30 cellular contexts compared by ENCODE assay signal in the genomic region with DNA sequence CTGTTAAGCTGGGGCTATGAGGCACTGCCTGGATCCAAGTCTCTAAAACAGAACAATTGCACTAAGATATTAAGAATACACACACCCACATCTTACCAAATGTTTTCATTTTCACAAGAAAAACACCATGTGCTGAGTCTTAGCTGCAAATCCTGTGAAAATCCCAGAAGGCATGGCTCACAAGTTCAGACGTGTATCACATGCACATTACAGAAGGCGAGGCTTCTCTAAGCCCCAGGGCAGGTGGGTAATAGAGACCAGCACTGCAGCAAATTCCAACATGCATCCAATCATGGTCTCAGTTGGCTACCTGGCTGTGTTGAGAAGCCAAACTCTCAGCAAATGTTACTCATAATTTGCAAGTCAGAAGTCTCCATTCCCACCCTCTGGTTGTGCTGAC. TPM values are rescaled to one million over a fixed set of nuclear protein-coding genes. Genes with fewer than 3 reads are reported as not detected.
A peak's percentile ranks its signal among the peaks of the same experiment; 100 is the strongest.
DNase-seq lines count a peak whose midpoint lies in the region; ATAC-seq, FAIRE-seq and TF ChIP-seq lines count a peak whose summit lies in the region.
"Had no signal": no experiment of that assay in that cellular context is flagged by ENCODE, and none has a peak within 500 bp of the region (broad histone marks: within the 10 kb centered on the region; RNA-seq: fewer than 3 reads in every experiment).

No MANE protein-coding gene starts in this region.

- intact Hi-C loops in sciatic nerve (cut with DNase I) = no loop called here

- TF ChIP-seq CTCF in RWPE1 (conservative IDR thresholded peaks at IDR 0.05; ENCODE audit: low read depth) (no peak), endodermal cell (conservative IDR thresholded peaks at IDR 0.05) (no peak)

- H4K20me1 ChIP-seq in BLaER1 treated with 17β-estradiol and CSF1 and Interleukin-3, amounts not matched to agents 10 nM and 100 nM = no peaks in the 10 kb centered on the region

- DNase-seq in RWPE1 (ENCODE audit: low spot score) = peak; percentile 14
- peak; percentile 10 for DNase-seq in endodermal cell
- no peak for DNase-seq in sciatic nerve (ENCODE audit: low spot score)
- no peak for DNase-seq in HT-29 (ENCODE audit: low spot score)
- DNase-seq in small intestine = no peak
- DNase-seq in cerebellum (ENCODE audit: low spot score) = no peak
- DNase-seq: activated CD4-positive, alpha-beta memory T cell treated with anti-CD3 and anti-CD28 coated beads, Interleukin-2, amount 10 ng/mL, durations not matched to agents 7 days and 5 days; activated CD8-positive, alpha-beta memory T cell treated with anti-CD3 and anti-CD28 coated beads, Interleukin-2, amount 50 U/mL, for 48 hours; activated naive CD4-positive, alpha-beta T cell treated with anti-CD3 and anti-CD28 coated beads, Interleukin-2, amount 10 ng/mL, durations not matched to agents 7 days and 5 days; Calu3; DND-41; gastrocnemius medialis; hippocampal formation; immature natural killer cell; left lung; NCI-H146; NCI-H2107; NCI-H446 treated with DMSO at 0.1 percent for 48 hours; NCI-H774; Peyer's patch; sigmoid colon; stimulated activated CD4-positive, alpha-beta T cell treated with anti-CD3 and anti-CD28 coated beads, Interleukin-4, amount 100 ng/mL, for 24 hours; SW 1271 had no signal

- no peaks in the 10 kb centered on the region for H3K9me3 ChIP-seq in BLaER1 treated with 17β-estradiol and CSF1 and Interleukin-3, amounts not matched to agents 10 nM and 100 nM (replicated peaks in 1 of 11)
- H3K9me3 ChIP-seq in endodermal cell (ENCODE audit: control insufficient read depth, low read length) = no peaks in the 10 kb centered on the region
- no peaks in the 10 kb centered on the region for H3K9me3 ChIP-seq in small intestine (ENCODE audit: control insufficient read depth, low read depth)
- H3K9me3 ChIP-seq: gastrocnemius medialis, HAP-1, left lung, Peyer's patch, sigmoid colon had no signal

- no peaks in the 10 kb centered on the region for H3K27me3 ChIP-seq in BLaER1 treated with 17β-estradiol and CSF1 and Interleukin-3, amounts not matched to agents 10 nM and 100 nM
- H3K27me3 ChIP-seq in endodermal cell (ENCODE audit: control insufficient read depth, insufficient read depth, low read length, poor library complexity, severe bottlenecking) (no peaks in the 10 kb centered on the region), small intestine (ENCODE audit: control insufficient read depth in 2 of 2, insufficient read depth in 2 of 2, low read length in 2 of 2) (no peaks in the 10 kb centered on the region)
- H3K27me3 ChIP-seq: gastrocnemius medialis, left lung, Peyer's patch, sigmoid colon had no signal

- peak; percentile 64 for ATAC-seq in sciatic nerve
- ATAC-seq: gastrocnemius medialis, left lung had no signal

- 92 to 94% methylated on average over 2 of the region's 2 CpGs for WGBS in endodermal cell (ENCODE audit: insufficient coverage in 1 of 2, insufficient read length in 1 of 2), 2 experiments
- WGBS in small intestine, 3 donors = 59 to 74% (median 68%) methylated on average over 2 of the region's 2 CpGs

- H3K9ac ChIP-seq in BLaER1 treated with 17β-estradiol and CSF1 and Interleukin-3, amounts not matched to agents 10 nM and 100 nM = peak overlapping the region in 1 of 11 experiments; percentile 17; a peak in 1 of 22 replicates
- no peak overlapping the region for H3K9ac ChIP-seq in endodermal cell (ENCODE audit: extremely low read depth, low read length, poor library complexity, severe bottlenecking)

- no peak overlapping the region; a peak in 1 of 22 replicates for H3K27ac ChIP-seq in BLaER1 treated with 17β-estradiol and CSF1 and Interleukin-3, amounts not matched to agents 10 nM and 100 nM
- H3K27ac ChIP-seq in RWPE1 (peak overlapping the region; percentile 38; the same call in 1 of the 2 replicates), endodermal cell (ENCODE audit: low read depth, low read length) (no peak overlapping the region), small intestine (ENCODE audit: low read depth in 1 of 2, low read length in 1 of 2) (no peak overlapping the region)
- H3K27ac ChIP-seq: Peyer's patch had no signal

- H3K9me3 Mint-ChIP-seq in endodermal cell = no peaks in the 10 kb centered on the region
- H3K9me3 Mint-ChIP-seq: activated CD4-positive, alpha-beta memory T cell treated with anti-CD3 and anti-CD28 coated beads, Interleukin-2, amount 10 ng/mL, durations not matched to agents 7 days and 5 days; activated naive CD4-positive, alpha-beta T cell treated with anti-CD3 and anti-CD28 coated beads, Interleukin-2, amount 10 ng/mL, durations not matched to agents 7 days and 5 days; activated T-helper 1 cell treated with anti-CD3 and anti-CD28 coated beads, Interleukin-12 subunit alpha, Interleukin-12 subunit beta, Interleukin-2, Interleukin-4 antibody, amounts not matched to agents 30 ng/mL and 10 ng/mL and 1 ng/mL, durations not matched to agents 14 hours and 24 hours and 36 hours; type B pancreatic cell had no signal

- CTCF ChIA-PET in RWPE1 (lab: Yijun Ruan, JAX) = no interaction called here

- H3K36me3 Mint-ChIP-seq in endodermal cell (ENCODE audit: low read depth) = peaks cover 4% of the 10 kb centered on the region
- H3K36me3 Mint-ChIP-seq: activated naive CD4-positive, alpha-beta T cell treated with anti-CD3 and anti-CD28 coated beads, Interleukin-2, amount 10 ng/mL, durations not matched to agents 7 days and 5 days; immature natural killer cell; mesothelial cell of epicardium; type B pancreatic cell had no signal

- no peak overlapping the region for H3K4me3 ChIP-seq in BLaER1 treated with 17β-estradiol and CSF1 and Interleukin-3, amounts not matched to agents 10 nM and 100 nM
- H3K4me3 ChIP-seq in endodermal cell (ENCODE audit: low read length) (no peak overlapping the region), small intestine (ENCODE audit: low read depth in 1 of 2, low read length in 2 of 2) (no peak overlapping the region)
- H3K4me3 ChIP-seq: coronary artery, gastrocnemius medialis, HAP-1, left lung, Peyer's patch, sigmoid colon had no signal

- H3K4me1 Mint-ChIP-seq in endodermal cell = peaks cover 19% of the 10 kb centered on the region
- H3K4me1 Mint-ChIP-seq: activated CD4-positive, alpha-beta memory T cell treated with anti-CD3 and anti-CD28 coated beads, Interleukin-2, amount 10 ng/mL, durations not matched to agents 7 days and 5 days; activated naive CD4-positive, alpha-beta T cell treated with anti-CD3 and anti-CD28 coated beads, Interleukin-2, amount 10 ng/mL, durations not matched to agents 7 days and 5 days; immature natural killer cell; mesothelial cell of epicardium had no signal

- FAIRE-seq in small intestine (lab: Jason Lieb, UNC) = no peak

- peak overlapping the region; percentile 83 to 97 (median 91) for H3K4me2 ChIP-seq in BLaER1 treated with 17β-estradiol and CSF1 and Interleukin-3, amounts not matched to agents 10 nM and 100 nM

- H3K27ac Mint-ChIP-seq in endodermal cell = no peak overlapping the region
- H3K27ac Mint-ChIP-seq: activated CD4-positive, alpha-beta memory T cell treated with anti-CD3 and anti-CD28 coated beads, Interleukin-2, amount 10 ng/mL, durations not matched to agents 7 days and 5 days; activated naive CD4-positive, alpha-beta T cell treated with anti-CD3 and anti-CD28 coated beads, Interleukin-2, amount 10 ng/mL, durations not matched to agents 7 days and 5 days; activated T-helper 1 cell treated with anti-CD3 and anti-CD28 coated beads, Interleukin-12 subunit alpha, Interleukin-12 subunit beta, Interleukin-2, Interleukin-4 antibody, amounts not matched to agents 30 ng/mL and 10 ng/mL and 1 ng/mL, durations not matched to agents 14 hours and 24 hours and 36 hours; immature natural killer cell; mesothelial cell of epicardium; type B pancreatic cell had no signal

- POLR2A ChIA-PET in RWPE1 (lab: Yijun Ruan, JAX; ENCODE audit: low non-redundant PET) = no interaction called here

- H3K36me3 ChIP-seq in BLaER1 treated with 17β-estradiol and CSF1 and Interleukin-3, amounts not matched to agents 10 nM and 100 nM = no peaks in the 10 kb centered on the region
- H3K36me3 ChIP-seq in endodermal cell (ENCODE audit: control insufficient read depth, insufficient read depth, low read length) = no peaks in the 10 kb centered on the region
- no peaks in the 10 kb centered on the region for H3K36me3 ChIP-seq in small intestine (ENCODE audit: control insufficient read depth in 2 of 2, insufficient read depth in 2 of 2, low read length in 2 of 2)
- H3K36me3 ChIP-seq: gastrocnemius medialis, HAP-1, left lung, Peyer's patch, sigmoid colon had no signal

- H3K4me3 Mint-ChIP-seq in endodermal cell = no peak overlapping the region
- H3K4me3 Mint-ChIP-seq: activated CD4-positive, alpha-beta memory T cell treated with anti-CD3 and anti-CD28 coated beads, Interleukin-2, amount 10 ng/mL, durations not matched to agents 7 days and 5 days; activated naive CD4-positive, alpha-beta T cell treated with anti-CD3 and anti-CD28 coated beads, Interleukin-2, amount 10 ng/mL, durations not matched to agents 7 days and 5 days; activated T-helper 1 cell treated with anti-CD3 and anti-CD28 coated beads, Interleukin-12 subunit alpha, Interleukin-12 subunit beta, Interleukin-2, Interleukin-4 antibody, amounts not matched to agents 30 ng/mL and 10 ng/mL and 1 ng/mL, durations not matched to agents 14 hours and 24 hours and 36 hours; immature natural killer cell; mesothelial cell of epicardium; type B pancreatic cell had no signal

- H3K27me3 Mint-ChIP-seq in endodermal cell (ENCODE audit: insufficient read depth) = no peaks in the 10 kb centered on the region
- H3K27me3 Mint-ChIP-seq: type B pancreatic cell had no signal

- peaks cover 37 to 56% (median 48%) of the 10 kb centered on the region in 10 experiments for H3K4me1 ChIP-seq in BLaER1 treated with 17β-estradiol and CSF1 and Interleukin-3, amounts not matched to agents 10 nM and 100 nM
- H3K4me1 ChIP-seq in endodermal cell (ENCODE audit: control insufficient read depth, insufficient read depth, low read length) = peaks cover 8% of the 10 kb centered on the region
- no peaks in the 10 kb centered on the region for H3K4me1 ChIP-seq in small intestine (ENCODE audit: control insufficient read depth in 2 of 2, insufficient read depth in 1 of 2, low read depth in 1 of 2, low read length in 1 of 2)
- H3K4me1 ChIP-seq: HAP-1 had no signal

RNA-seq across cellular contexts. Expression of a gene that starts 16.2 kb away (rescaled TPM):
- 100 to 1,000 TPM; 131 to 177 TPM for total RNA-seq in endodermal cell
- polyA plus RNA-seq in endodermal cell (2013, experiment 1 of 2) = 161 TPM
- 145 TPM for polyA plus RNA-seq in endodermal cell (2013, experiment 2 of 2)
- total RNA-seq in sciatic nerve = 731 TPM
- total RNA-seq in HT-29 (2014; rRNA removed; shearing (Covaris generic)) = 417 and 453 TPM in 2 replicates
- polyA plus RNA-seq in small intestine = 100 to 1,000 TPM; 443 to 496 (median 444) TPM
- 183 TPM for total RNA-seq in cerebellum

RNA-seq across cellular contexts. Expression of a gene that starts 34.8 kb away (rescaled TPM):
- 1 to 10 TPM; 2.0 to 2.3 TPM for total RNA-seq in endodermal cell
- 0.68 TPM for polyA plus RNA-seq in endodermal cell (2013, experiment 1 of 2)
- polyA plus RNA-seq in endodermal cell (2013, experiment 2 of 2) = 0.54 TPM
- not detected for total RNA-seq in sciatic nerve
- total RNA-seq in HT-29 (2014; rRNA removed; shearing (Covaris generic)) = 0.25 TPM in 1 of 2 replicates, not detected in the other
- polyA plus RNA-seq in small intestine = not detected
- total RNA-seq in cerebellum = not detected
- total RNA-seq: activated CD4-positive, alpha-beta memory T cell treated with anti-CD3 and anti-CD28 coated beads, Interleukin-2, amount 10 ng/mL, durations not matched to agents 7 days and 5 days; activated T-helper 1 cell treated with anti-CD3 and anti-CD28 coated beads, Interleukin-12 subunit alpha, Interleukin-12 subunit beta, Interleukin-2, Interleukin-4 antibody, amounts not matched to agents 30 ng/mL and 10 ng/mL and 1 ng/mL, durations not matched to agents 14 hours and 24 hours and 36 hours; Calu3; gastrocnemius medialis; left lung; mesothelial cell of epicardium; Peyer's patch; posterior vena cava; sigmoid colon had no signal
- polyA plus RNA-seq: immature natural killer cell, sigmoid colon had no signal

RNA-seq across cellular contexts. Expression of a gene that starts 48.3 kb away (rescaled TPM):
- not detected for total RNA-seq in endodermal cell
- not detected for polyA plus RNA-seq in endodermal cell (2013, experiment 1 of 2)
- not detected for polyA plus RNA-seq in endodermal cell (2013, experiment 2 of 2)
- not detected for total RNA-seq in sciatic nerve
- total RNA-seq in HT-29 (2014; rRNA removed; shearing (Covaris generic)) = not detected in 2 replicates
- polyA plus RNA-seq in small intestine = not detected
- not detected for total RNA-seq in cerebellum
- total RNA-seq: activated CD4-positive, alpha-beta memory T cell treated with anti-CD3 and anti-CD28 coated beads, Interleukin-2, amount 10 ng/mL, durations not matched to agents 7 days and 5 days; activated T-helper 1 cell treated with anti-CD3 and anti-CD28 coated beads, Interleukin-12 subunit alpha, Interleukin-12 subunit beta, Interleukin-2, Interleukin-4 antibody, amounts not matched to agents 30 ng/mL and 10 ng/mL and 1 ng/mL, durations not matched to agents 14 hours and 24 hours and 36 hours; Calu3; gastrocnemius medialis; left lung; mesothelial cell of epicardium; Peyer's patch; posterior vena cava; sigmoid colon had no signal
- polyA plus RNA-seq: immature natural killer cell, sigmoid colon had no signal

Comparison
In these comparisons a context has a peak if more than half of its experiments do, and no peak if none do; other contexts are left out.
1. DNase-seq: peak in RWPE1 (single experiment) and endodermal cell (single experiment); none in sciatic nerve (single experiment), HT-29 (single experiment), small intestine (single experiment) and cerebellum (single experiment).